Comparison of ENCODE assay signal across 2 cellular contexts in the genomic region with DNA sequence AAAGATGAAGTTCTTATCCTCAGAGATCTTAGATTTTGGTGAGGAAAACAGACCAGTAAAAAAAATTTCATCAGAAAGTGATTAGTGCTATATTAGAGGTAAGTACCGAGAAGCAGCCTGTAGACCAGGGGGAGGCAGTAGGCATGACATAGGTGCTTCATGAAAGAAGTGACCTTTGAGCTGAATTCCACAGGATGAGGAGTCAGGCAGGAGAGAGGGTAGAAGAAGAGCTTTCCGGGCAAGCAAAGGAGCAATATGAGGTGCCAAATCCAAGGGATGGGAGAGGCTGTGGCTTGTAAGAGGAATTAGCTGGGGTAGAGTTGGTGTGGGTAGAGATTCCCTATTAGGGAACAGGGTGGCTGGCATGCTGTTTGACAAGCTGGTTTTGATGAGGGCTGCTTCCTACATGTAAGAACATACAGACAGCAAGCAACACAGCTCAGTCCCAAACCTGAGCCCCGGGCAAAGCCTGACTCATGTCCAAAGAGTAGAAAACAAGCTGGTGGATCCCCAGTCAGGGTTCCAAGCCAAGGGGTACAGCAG.
TF ChIP-seq lines count a peak whose summit lies in the region.

No MANE protein-coding gene starts in this region.

TF ChIP-seq in SK-N-SH, 30 proteins besides CTCF, POLR2A, EP300 and RAD21:
- TF ChIP-seq TEAD4 (IDR thresholded peaks at IDR 0.05; ENCODE audit: borderline replicate concordance, insufficient read depth) (no peak), EZH2phosphoT487 (IDR thresholded peaks at IDR 0.05; ENCODE audit: borderline replicate concordance, low read depth) (no peak), FOXM1 (IDR thresholded peaks at IDR 0.05; ENCODE audit: low read depth) (no peak), YY1 (IDR thresholded peaks at IDR 0.05; ENCODE audit: low read depth) (no peak), POLR2AphosphoS5 (IDR thresholded peaks at IDR 0.05; ENCODE audit: low read depth, low read length) (no peak), JUND (IDR thresholded peaks at IDR 0.05) (no peak), MEF2A (IDR thresholded peaks at IDR 0.05; ENCODE audit: borderline replicate concordance, low read depth) (no peak), SMC3 (IDR thresholded peaks at IDR 0.05; ENCODE audit: low read depth, low read length) (no peak), FOSL2 (IDR thresholded peaks at IDR 0.05; ENCODE audit: borderline replicate concordance, low read depth) (no peak), SIN3A (IDR thresholded peaks at IDR 0.05; ENCODE audit: borderline replicate concordance, low read depth, low read length) (no peak), TAF1 (IDR thresholded peaks at IDR 0.05; ENCODE audit: borderline replicate concordance, low read depth, low read length) (no peak), GATA2 (CRISPR knock-in tag; IDR thresholded peaks at IDR 0.05) (no peak)
- TF ChIP-seq, protein P1, sequence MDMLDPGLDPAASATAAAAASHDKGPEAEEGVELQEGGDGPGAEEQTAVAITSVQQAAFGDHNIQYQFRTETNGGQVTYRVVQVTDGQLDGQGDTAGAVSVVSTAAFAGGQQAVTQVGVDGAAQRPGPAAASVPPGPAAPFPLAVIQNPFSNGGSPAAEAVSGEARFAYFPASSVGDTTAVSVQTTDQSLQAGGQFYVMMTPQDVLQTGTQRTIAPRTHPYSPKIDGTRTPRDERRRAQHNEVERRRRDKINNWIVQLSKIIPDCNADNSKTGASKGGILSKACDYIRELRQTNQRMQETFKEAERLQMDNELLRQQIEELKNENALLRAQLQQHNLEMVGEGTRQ (IDR thresholded peaks at IDR 0.05; ENCODE audit: borderline replicate concordance, low read depth, low read length) = no peak
- TF ChIP-seq, protein P2, sequence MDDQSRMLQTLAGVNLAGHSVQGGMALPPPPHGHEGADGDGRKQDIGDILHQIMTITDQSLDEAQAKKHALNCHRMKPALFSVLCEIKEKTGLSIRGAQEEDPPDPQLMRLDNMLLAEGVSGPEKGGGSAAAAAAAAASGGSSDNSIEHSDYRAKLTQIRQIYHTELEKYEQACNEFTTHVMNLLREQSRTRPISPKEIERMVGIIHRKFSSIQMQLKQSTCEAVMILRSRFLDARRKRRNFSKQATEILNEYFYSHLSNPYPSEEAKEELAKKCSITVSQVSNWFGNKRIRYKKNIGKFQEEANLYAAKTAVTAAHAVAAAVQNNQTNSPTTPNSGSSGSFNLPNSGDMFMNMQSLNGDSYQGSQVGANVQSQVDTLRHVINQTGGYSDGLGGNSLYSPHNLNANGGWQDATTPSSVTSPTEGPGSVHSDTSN (IDR thresholded peaks at IDR 0.05) = no peak
- TF ChIP-seq, protein P3, sequence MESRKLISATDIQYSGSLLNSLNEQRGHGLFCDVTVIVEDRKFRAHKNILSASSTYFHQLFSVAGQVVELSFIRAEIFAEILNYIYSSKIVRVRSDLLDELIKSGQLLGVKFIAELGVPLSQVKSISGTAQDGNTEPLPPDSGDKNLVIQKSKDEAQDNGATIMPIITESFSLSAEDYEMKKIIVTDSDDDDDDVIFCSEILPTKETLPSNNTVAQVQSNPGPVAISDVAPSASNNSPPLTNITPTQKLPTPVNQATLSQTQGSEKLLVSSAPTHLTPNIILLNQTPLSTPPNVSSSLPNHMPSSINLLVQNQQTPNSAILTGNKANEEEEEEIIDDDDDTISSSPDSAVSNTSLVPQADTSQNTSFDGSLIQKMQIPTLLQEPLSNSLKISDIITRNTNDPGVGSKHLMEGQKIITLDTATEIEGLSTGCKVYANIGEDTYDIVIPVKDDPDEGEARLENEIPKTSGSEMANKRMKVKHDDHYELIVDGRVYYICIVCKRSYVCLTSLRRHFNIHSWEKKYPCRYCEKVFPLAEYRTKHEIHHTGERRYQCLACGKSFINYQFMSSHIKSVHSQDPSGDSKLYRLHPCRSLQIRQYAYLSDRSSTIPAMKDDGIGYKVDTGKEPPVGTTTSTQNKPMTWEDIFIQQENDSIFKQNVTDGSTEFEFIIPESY (IDR thresholded peaks at IDR 0.05; ENCODE audit: borderline replicate concordance, low read depth) = no peak

TF ChIP-seq in SK-N-SH treated with all-trans-retinoic acid at 6 μM for 48 hours, 23 proteins besides CTCF, POLR2A, EP300 and RAD21:
- TF ChIP-seq, protein P4, sequence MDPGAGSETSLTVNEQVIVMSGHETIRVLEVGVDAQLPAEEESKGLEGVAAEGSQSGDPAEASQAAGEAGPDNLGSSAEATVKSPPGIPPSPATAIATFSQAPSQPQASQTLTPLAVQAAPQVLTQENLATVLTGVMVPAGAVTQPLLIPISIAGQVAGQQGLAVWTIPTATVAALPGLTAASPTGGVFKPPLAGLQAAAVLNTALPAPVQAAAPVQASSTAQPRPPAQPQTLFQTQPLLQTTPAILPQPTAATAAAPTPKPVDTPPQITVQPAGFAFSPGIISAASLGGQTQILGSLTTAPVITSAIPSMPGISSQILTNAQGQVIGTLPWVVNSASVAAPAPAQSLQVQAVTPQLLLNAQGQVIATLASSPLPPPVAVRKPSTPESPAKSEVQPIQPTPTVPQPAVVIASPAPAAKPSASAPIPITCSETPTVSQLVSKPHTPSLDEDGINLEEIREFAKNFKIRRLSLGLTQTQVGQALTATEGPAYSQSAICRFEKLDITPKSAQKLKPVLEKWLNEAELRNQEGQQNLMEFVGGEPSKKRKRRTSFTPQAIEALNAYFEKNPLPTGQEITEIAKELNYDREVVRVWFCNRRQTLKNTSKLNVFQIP (CRISPR knock-in tag; IDR thresholded peaks at IDR 0.05; ENCODE audit: borderline replicate concordance, low read depth) = no peak
- TF ChIP-seq ZFP3 (CRISPR knock-in tag; IDR thresholded peaks at IDR 0.05) (no peak), BACH2 (CRISPR knock-in tag; IDR thresholded peaks at IDR 0.05; ENCODE audit: borderline replicate concordance) (no peak), TOX (CRISPR knock-in tag; IDR thresholded peaks at IDR 0.05; ENCODE audit: borderline replicate concordance) (no peak)
- TF ChIP-seq, protein P5, sequence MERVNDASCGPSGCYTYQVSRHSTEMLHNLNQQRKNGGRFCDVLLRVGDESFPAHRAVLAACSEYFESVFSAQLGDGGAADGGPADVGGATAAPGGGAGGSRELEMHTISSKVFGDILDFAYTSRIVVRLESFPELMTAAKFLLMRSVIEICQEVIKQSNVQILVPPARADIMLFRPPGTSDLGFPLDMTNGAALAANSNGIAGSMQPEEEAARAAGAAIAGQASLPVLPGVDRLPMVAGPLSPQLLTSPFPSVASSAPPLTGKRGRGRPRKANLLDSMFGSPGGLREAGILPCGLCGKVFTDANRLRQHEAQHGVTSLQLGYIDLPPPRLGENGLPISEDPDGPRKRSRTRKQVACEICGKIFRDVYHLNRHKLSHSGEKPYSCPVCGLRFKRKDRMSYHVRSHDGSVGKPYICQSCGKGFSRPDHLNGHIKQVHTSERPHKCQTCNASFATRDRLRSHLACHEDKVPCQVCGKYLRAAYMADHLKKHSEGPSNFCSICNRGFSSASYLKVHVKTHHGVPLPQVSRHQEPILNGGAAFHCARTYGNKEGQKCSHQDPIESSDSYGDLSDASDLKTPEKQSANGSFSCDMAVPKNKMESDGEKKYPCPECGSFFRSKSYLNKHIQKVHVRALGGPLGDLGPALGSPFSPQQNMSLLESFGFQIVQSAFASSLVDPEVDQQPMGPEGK (CRISPR knock-in tag; IDR thresholded peaks at IDR 0.05; ENCODE audit: borderline replicate concordance) = no peak
